Comparison of ENCODE assay signal across 8 cellular contexts in genomic region chr9:134698587-134699342, GRCh38. TPM values are rescaled to one million over a fixed set of nuclear protein-coding genes. Genes with fewer than 3 reads are reported as not detected.
DNase-seq lines count a peak whose midpoint lies in the region; ATAC-seq and TF ChIP-seq lines count a peak whose summit lies in the region.

No MANE protein-coding gene starts in this region.

- no peaks in the 10 kb centered on the region for H3K27me3 ChIP-seq in WERI-Rb-1 (ENCODE audit: insufficient read depth, low read depth, severe bottlenecking)

- ATAC-seq in stimulated activated effector memory CD8-positive, alpha-beta T cell treated with anti-CD3 and anti-CD28 coated beads, Interleukin-12 subunit alpha, Interleukin-12 subunit beta, amount 100 ng/mL, for 72 hours, result peak; percentile 67
- no peak for ATAC-seq in HG03196 (IDR thresholded peaks at IDR 0.05; ENCODE audit: unreplicated experiment)

- H3K27ac Mint-ChIP-seq in stimulated activated effector memory CD8-positive, alpha-beta T cell treated with anti-CD3 and anti-CD28 coated beads, Interleukin-12 subunit alpha, Interleukin-12 subunit beta, amount 100 ng/mL, for 72 hours, result no peak overlapping the region

- peaks cover 12% of the 10 kb centered on the region for H3K36me3 ChIP-seq in WERI-Rb-1

- H3K9me3 ChIP-seq in WERI-Rb-1 (ENCODE audit: severe bottlenecking), result no peaks in the 10 kb centered on the region

- H3K4me3 ChIP-seq in WERI-Rb-1 (ENCODE audit: low read depth, low read length), result no peak overlapping the region

- peak overlapping the region; percentile 71 for H3K27ac ChIP-seq in WERI-Rb-1

- H3K36me3 Mint-ChIP-seq in stimulated activated effector memory CD8-positive, alpha-beta T cell treated with anti-CD3 and anti-CD28 coated beads, Interleukin-12 subunit alpha, Interleukin-12 subunit beta, amount 100 ng/mL, for 72 hours, result no peaks in the 10 kb centered on the region

- peak; percentile 51 for DNase-seq in DMS53 (lab: John Stamatoyannopoulos, UW)
- DNase-seq in DMS53 treated with DMSO at 0.1 percent for 48 hours (lab: John Stamatoyannopoulos, UW; ENCODE audit: unreplicated experiment), result no peak
- peak; percentile 24 for DNase-seq in MV-4-11 (lab: John Stamatoyannopoulos, UW)
- peak; percentile 90 for DNase-seq in WERI-Rb-1
- DNase-seq in ecto neural progenitor cell (ENCODE audit: low spot score), result peak; percentile 94
- DNase-seq in lung microvascular endothelial cell (ENCODE audit: low read depth in 2 of 2), result peak; percentile 56 to 74
- peak; percentile 46 to 75 for DNase-seq in stimulated activated effector memory CD8-positive, alpha-beta T cell treated with anti-CD3 and anti-CD28 coated beads, Interleukin-12 subunit alpha, Interleukin-12 subunit beta, amount 100 ng/mL, for 72 hours (ENCODE audit: low spot score in 2 of 2)

- peaks cover 5% of the 10 kb centered on the region for H3K4me1 Mint-ChIP-seq in stimulated activated effector memory CD8-positive, alpha-beta T cell treated with anti-CD3 and anti-CD28 coated beads, Interleukin-12 subunit alpha, Interleukin-12 subunit beta, amount 100 ng/mL, for 72 hours

- peak; percentile 98 for TF ChIP-seq CTCF in WERI-Rb-1 (IDR thresholded peaks at IDR 0.05; ENCODE audit: low read depth, low read length)

- H3K4me3 Mint-ChIP-seq in stimulated activated effector memory CD8-positive, alpha-beta T cell treated with anti-CD3 and anti-CD28 coated beads, Interleukin-12 subunit alpha, Interleukin-12 subunit beta, amount 100 ng/mL, for 72 hours, result no peak overlapping the region

- H3K9me3 Mint-ChIP-seq in stimulated activated effector memory CD8-positive, alpha-beta T cell treated with anti-CD3 and anti-CD28 coated beads, Interleukin-12 subunit alpha, Interleukin-12 subunit beta, amount 100 ng/mL, for 72 hours, result no peaks in the 10 kb centered on the region

RNA-seq across cellular contexts. Expression of gene COL5A1, which starts 57.2 kb away (rescaled TPM):
- 2.8 and 8.3 TPM in 2 replicates for total RNA-seq in lung microvascular endothelial cell
